29 cellular contexts compared by ENCODE assay signal in the genomic region with DNA sequence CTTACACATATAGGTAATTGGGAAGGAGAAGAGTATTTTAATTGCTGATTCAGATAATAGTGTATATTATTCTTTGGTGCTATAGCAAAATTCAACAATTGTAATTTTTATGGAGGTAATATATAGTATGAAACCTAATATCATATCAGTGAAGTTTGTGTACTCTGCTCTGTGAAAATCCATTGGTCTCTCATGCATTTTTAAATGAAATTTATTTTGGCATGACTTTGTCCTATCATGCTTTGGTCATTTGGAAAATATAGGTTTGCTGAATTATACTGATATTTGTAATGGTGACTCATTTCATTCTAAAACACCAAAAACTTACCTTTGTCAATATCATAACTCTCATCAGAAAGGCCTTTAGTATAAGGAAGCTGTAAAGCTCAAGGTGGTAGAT.
"Had no signal": no experiment of that assay in that cellular context is flagged by ENCODE, and none has a peak within 500 bp of the region (broad histone marks: within the 10 kb centered on the region; RNA-seq: fewer than 3 reads in every experiment).

No MANE protein-coding gene starts in this region.

- H3K4me1 Mint-ChIP-seq: stimulated activated effector memory CD8-positive, alpha-beta T cell treated with anti-CD3 and anti-CD28 coated beads, Interleukin-12 subunit alpha, Interleukin-12 subunit beta, amount 100 ng/mL, for 72 hours; stimulated activated memory B cell treated with anti-CD40 and anti-IgM and Interleukin-4, amounts not matched to agents 10 μg/mL and 1 μg/mL and 100 μg/mL, for 72 hours; stimulated activated naive B cell treated with anti-CD40 and anti-IgM and Interleukin-4, amounts not matched to agents 10 μg/mL and 1 μg/mL and 100 μg/mL, for 72 hours; stimulated activated naive CD8-positive, alpha-beta T cell treated with anti-CD3 and anti-CD28 coated beads, Interleukin-15, amount 100 ng/mL, for 72 hours had no signal

- H3K36me3 Mint-ChIP-seq: stimulated activated effector memory CD8-positive, alpha-beta T cell treated with anti-CD3 and anti-CD28 coated beads, Interleukin-12 subunit alpha, Interleukin-12 subunit beta, amount 100 ng/mL, for 72 hours; stimulated activated memory B cell treated with anti-CD40 and anti-IgM and Interleukin-4, amounts not matched to agents 10 μg/mL and 1 μg/mL and 100 μg/mL, for 72 hours; stimulated activated naive B cell treated with anti-CD40 and anti-IgM and Interleukin-4, amounts not matched to agents 10 μg/mL and 1 μg/mL and 100 μg/mL, for 72 hours; type B pancreatic cell had no signal

- H3K9me3 Mint-ChIP-seq: type B pancreatic cell had no signal

- H3K4me3 Mint-ChIP-seq: stimulated activated effector memory CD8-positive, alpha-beta T cell treated with anti-CD3 and anti-CD28 coated beads, Interleukin-12 subunit alpha, Interleukin-12 subunit beta, amount 100 ng/mL, for 72 hours; stimulated activated memory B cell treated with anti-CD40 and anti-IgM and Interleukin-4, amounts not matched to agents 10 μg/mL and 1 μg/mL and 100 μg/mL, for 72 hours; stimulated activated naive B cell treated with anti-CD40 and anti-IgM and Interleukin-4, amounts not matched to agents 10 μg/mL and 1 μg/mL and 100 μg/mL, for 72 hours; stimulated activated naive CD8-positive, alpha-beta T cell treated with anti-CD3 and anti-CD28 coated beads, Interleukin-15, amount 100 ng/mL, for 72 hours; stimulated activated naive CD8-positive, alpha-beta T cell treated with anti-CD3 and anti-CD28 coated beads, Interleukin-15, Interleukin-2, amounts not matched to agents 100 ng/mL and 50 ng/mL, for 24 hours; type B pancreatic cell had no signal

- H3K4me1 ChIP-seq: stomach, suprapubic skin, testis, thyroid gland, tibial artery, tibial nerve, transverse colon, upper lobe of left lung, upper lobe of right lung, uterus, vagina had no signal

- H3K4me3 ChIP-seq: stomach, suprapubic skin, testis, thoracic aorta, thyroid gland, tibial artery, tibial nerve, transverse colon, upper lobe of left lung, upper lobe of right lung, uterus, vagina had no signal

- FAIRE-seq: urothelium cell line had no signal

- ATAC-seq: stimulated activated effector memory CD8-positive, alpha-beta T cell treated with anti-CD3 and anti-CD28 coated beads, Interleukin-12 subunit alpha, Interleukin-12 subunit beta, amount 100 ng/mL, for 72 hours; stimulated activated memory B cell treated with anti-CD40 and anti-IgM and Interleukin-4, amounts not matched to agents 10 μg/mL and 1 μg/mL and 100 μg/mL, for 72 hours; stimulated activated naive B cell treated with anti-CD40 and anti-IgM and Interleukin-4, amounts not matched to agents 10 μg/mL and 1 μg/mL and 100 μg/mL, for 72 hours; stimulated activated naive CD8-positive, alpha-beta T cell treated with anti-CD3 and anti-CD28 coated beads, Interleukin-15, amount 100 ng/mL, for 72 hours; stimulated activated naive CD8-positive, alpha-beta T cell treated with anti-CD3 and anti-CD28 coated beads, Interleukin-15, Interleukin-2, amounts not matched to agents 100 U/mL and 50 U/mL, for 24 hours; upper lobe of right lung had no signal

- H3K9me3 ChIP-seq: stomach, suprapubic skin, testis, thoracic aorta, thyroid gland, tibial artery, tibial nerve, transverse colon, upper lobe of left lung, upper lobe of right lung, uterus, vagina had no signal

- H3K27me3 Mint-ChIP-seq: stimulated activated memory B cell treated with anti-CD40 and anti-IgM and Interleukin-4, amounts not matched to agents 10 μg/mL and 1 μg/mL and 100 μg/mL, for 72 hours; stimulated activated naive B cell treated with anti-CD40 and anti-IgM and Interleukin-4, amounts not matched to agents 10 μg/mL and 1 μg/mL and 100 μg/mL, for 72 hours; stimulated activated naive CD8-positive, alpha-beta T cell treated with anti-CD3 and anti-CD28 coated beads, Interleukin-15, amount 100 ng/mL, for 72 hours; stimulated activated naive CD8-positive, alpha-beta T cell treated with anti-CD3 and anti-CD28 coated beads, Interleukin-15, Interleukin-2, amounts not matched to agents 100 ng/mL and 50 ng/mL, for 24 hours; type B pancreatic cell had no signal

- DNase-seq: stimulated activated CD4-positive, alpha-beta T cell treated with anti-CD3 and anti-CD28 coated beads, Interleukin-2, amount 100 ng/mL, for 48 hours; stimulated activated CD4-positive, alpha-beta T cell treated with anti-CD3 and anti-CD28 coated beads, Interleukin-4, amount 100 ng/mL, for 1 hour; stimulated activated CD4-positive, alpha-beta T cell treated with anti-CD3 and anti-CD28 coated beads, Interleukin-4, amount 100 ng/mL, for 24 hours; stimulated activated CD4-positive, alpha-beta T cell treated with anti-CD3 and anti-CD28 coated beads, Interleukin-4, amount 100 ng/mL, for 4 hours; stimulated activated CD8-positive, alpha-beta memory T cell treated with anti-CD3 and anti-CD28 coated beads, Interleukin-4, amount 100 ng/mL, for 48 hours; stimulated activated naive B cell treated with anti-CD40 and anti-IgM and Interleukin-4, amounts not matched to agents 10 μg/mL and 1 μg/mL and 100 μg/mL, for 72 hours; stimulated activated naive CD4-positive, alpha-beta T cell; stimulated activated naive CD4-positive, alpha-beta T cell treated with Interleukin-2 at 50 U/mL for 16 hours; stimulated activated naive CD8-positive, alpha-beta T cell treated with anti-CD3 and anti-CD28 coated beads, Interleukin-15, amount 100 ng/mL, for 72 hours; stimulated activated naive CD8-positive, alpha-beta T cell treated with anti-CD3 and anti-CD28 coated beads, Interleukin-15, Interleukin-2, amounts not matched to agents 100 U/mL and 50 U/mL, for 24 hours; stomach; substantia nigra; testis; thyroid gland; tibial artery; transverse colon; trophoblast cell; upper lobe of left lung; upper lobe of right lung; uterus had no signal

- H3K27ac Mint-ChIP-seq: stimulated activated effector memory CD8-positive, alpha-beta T cell treated with anti-CD3 and anti-CD28 coated beads, Interleukin-12 subunit alpha, Interleukin-12 subunit beta, amount 100 ng/mL, for 72 hours; stimulated activated memory B cell treated with anti-CD40 and anti-IgM and Interleukin-4, amounts not matched to agents 10 μg/mL and 1 μg/mL and 100 μg/mL, for 72 hours; stimulated activated naive B cell treated with anti-CD40 and anti-IgM and Interleukin-4, amounts not matched to agents 10 μg/mL and 1 μg/mL and 100 μg/mL, for 72 hours; stimulated activated naive CD8-positive, alpha-beta T cell treated with anti-CD3 and anti-CD28 coated beads, Interleukin-15, amount 100 ng/mL, for 72 hours; stimulated activated naive CD8-positive, alpha-beta T cell treated with anti-CD3 and anti-CD28 coated beads, Interleukin-15, Interleukin-2, amounts not matched to agents 100 ng/mL and 50 ng/mL, for 24 hours; type B pancreatic cell had no signal

- H3K27ac ChIP-seq: stomach, suprapubic skin, testis, thoracic aorta, thyroid gland, tibial artery, tibial nerve, transverse colon, upper lobe of left lung, upper lobe of right lung, uterus, vagina had no signal

- H3K27me3 ChIP-seq: stomach, suprapubic skin, testis, thyroid gland, tibial artery, tibial nerve, transverse colon, upper lobe of left lung, upper lobe of right lung, uterus, vagina had no signal

- H3K36me3 ChIP-seq: stomach, suprapubic skin, thoracic aorta, thyroid gland, tibial artery, tibial nerve, transverse colon, upper lobe of left lung, upper lobe of right lung, uterus, vagina had no signal
